In the genomic region with DNA sequence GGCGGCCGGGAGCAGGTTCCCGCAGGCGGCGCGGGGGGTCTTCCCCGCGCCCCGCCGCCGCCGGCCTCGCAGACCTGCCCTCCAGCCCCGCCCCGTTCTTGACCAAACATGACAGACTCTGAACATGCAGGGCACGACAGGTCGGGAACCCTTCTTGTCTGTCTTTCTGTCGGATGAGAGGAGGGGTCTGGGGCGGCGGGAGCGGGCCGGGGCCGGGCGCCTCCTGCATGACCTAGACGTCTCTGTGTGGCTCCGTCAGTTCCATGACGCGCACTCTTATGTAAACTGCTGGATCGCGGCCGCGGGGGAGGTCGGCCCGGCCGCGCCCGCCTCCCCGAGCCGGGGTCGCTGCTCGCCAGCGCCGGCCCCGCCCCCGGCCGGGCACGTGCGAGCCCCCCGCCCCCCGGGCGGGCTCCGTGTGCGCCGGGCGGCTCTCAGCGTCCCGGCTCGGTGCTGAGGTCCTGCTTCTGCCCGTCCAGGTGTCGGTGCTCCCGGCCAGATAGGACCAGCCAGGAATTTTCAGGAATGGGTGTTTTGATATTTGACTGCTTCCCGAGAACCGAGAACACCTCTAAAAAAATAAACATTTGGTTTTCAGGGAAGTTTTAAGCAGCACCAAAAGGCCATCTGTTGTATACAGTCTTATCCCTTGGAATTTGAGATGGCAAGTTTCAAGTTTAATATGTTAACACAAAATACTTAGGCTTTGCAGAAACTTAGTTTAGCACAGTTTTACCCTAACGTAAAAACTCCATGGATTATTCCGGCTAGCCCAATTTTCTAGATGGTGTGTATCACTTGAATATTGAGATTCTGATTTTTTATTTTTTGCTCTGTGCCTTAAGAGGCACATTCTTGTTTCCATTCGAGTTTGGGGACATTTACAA, we compare ENCODE assay signal across 8 cellular contexts. TPM values are rescaled to one million over a fixed set of nuclear protein-coding genes. Genes with fewer than 3 reads are reported as not detected.
DNase-seq lines count a peak whose midpoint lies in the region; ATAC-seq, FAIRE-seq and TF ChIP-seq lines count a peak whose summit lies in the region.

No MANE protein-coding gene starts in this region.

- no peaks in the 10 kb centered on the region for H3K36me3 ChIP-seq in neuron (ENCODE audit: insufficient read depth, low read length)

- FAIRE-seq in H54 (lab: Jason Lieb, UNC): peak; percentile 41

- peak; percentile 91 for DNase-seq in ELF-1 (ENCODE audit: low read depth, low spot score)
- peak; percentile 65 for DNase-seq in H54 (ENCODE audit: insufficient read length, low spot score)
- DNase-seq in LoVo (ENCODE audit: low spot score): peak; percentile 72
- peak; percentile 83 for DNase-seq in SIG-M5 treated with dmso at 0.1 percent for 504 hours (lab: John Stamatoyannopoulos, UW; ENCODE audit: unreplicated experiment)
- DNase-seq in activated gamma-delta T cell treated with anti-CD3 and anti-CD28 coated beads, Interleukin-2, amount 50 U/mL, for 16 hours (ENCODE audit: low read depth): peak; percentile 63
- peak in 1 of 2 donors; percentile 44 for DNase-seq in foreskin keratinocyte
- peak; percentile 78 for DNase-seq in stromal cell of bone marrow (ENCODE audit: low read depth)

- ATAC-seq in foreskin keratinocyte: peak; percentile 72

- peak overlapping the region; percentile 98 for H3K4me3 ChIP-seq in neuron (ENCODE audit: low read length)

- no peaks in the 10 kb centered on the region for H3K27me3 ChIP-seq in foreskin keratinocyte
- no peaks in the 10 kb centered on the region for H3K27me3 ChIP-seq in neuron (ENCODE audit: insufficient read depth, low read length)

- H3K4me1 ChIP-seq in foreskin keratinocyte (no peaks in the 10 kb centered on the region), neuron (ENCODE audit: insufficient read depth, low read length) (peaks cover 3% of the 10 kb centered on the region)

- peak overlapping the region; percentile 89 for H2AFZ ChIP-seq in neuron (ENCODE audit: low read depth, low read length)

- TF ChIP-seq POLR2A in H54 (IDR thresholded peaks at IDR 0.05; ENCODE audit: low read depth, low read length): peak; percentile 39; the same call in 1 of the 2 replicates

- TF ChIP-seq CTCF in foreskin keratinocyte (conservative IDR thresholded peaks at IDR 0.05): no peak

- H3K9me3 ChIP-seq in neuron (ENCODE audit: low read length): no peaks in the 10 kb centered on the region

- H3K27ac ChIP-seq in foreskin keratinocyte: peak overlapping the region; percentile 95

RNA-seq across cellular contexts. Expression of a gene that starts 0.7 kb away (rescaled TPM):
- 1.8 and 2.4 TPM in 2 replicates for total RNA-seq in foreskin keratinocyte
- polyA plus RNA-seq in foreskin keratinocyte: 0.45 and 0.59 TPM in 2 replicates

RNA-seq across cellular contexts. Expression of a gene that starts 21.3 kb away (rescaled TPM):
- total RNA-seq in foreskin keratinocyte: 8.9 and 11.8 TPM in 2 replicates
- 7.8 and 9.0 TPM in 2 replicates for polyA plus RNA-seq in foreskin keratinocyte
